1 cellular context compared by ENCODE assay signal in genomic region chr7:44473295-44473694, GRCh38.
TF ChIP-seq lines count a peak whose summit lies in the region.

No MANE protein-coding gene starts in this region.

TF ChIP-seq in HepG2, 621 proteins besides CTCF, POLR2A, EP300 and RAD21 (continued from another document and continues in another):
- TF ChIP-seq ZNF280D (CRISPR knock-in tag; IDR thresholded peaks at IDR 0.05) = no peak
- peak; percentile 72 for TF ChIP-seq HDAC1 (CRISPR knock-in tag; IDR thresholded peaks at IDR 0.05)
- TF ChIP-seq HNRNPL (IDR thresholded peaks at IDR 0.05; ENCODE audit: low read depth, low read length) = no peak
- TF ChIP-seq ZNF670 (CRISPR knock-in tag; IDR thresholded peaks at IDR 0.05; ENCODE audit: borderline replicate concordance) = no peak
- no peak for TF ChIP-seq ZNF597 (CRISPR knock-in tag; IDR thresholded peaks at IDR 0.05)
- peak; percentile 51; the same call in 1 of the 2 replicates for TF ChIP-seq GATAD1 (CRISPR knock-in tag; IDR thresholded peaks at IDR 0.05)
- no peak for TF ChIP-seq CC2D1A (CRISPR knock-in tag; IDR thresholded peaks at IDR 0.05)
- TF ChIP-seq, protein P1, sequence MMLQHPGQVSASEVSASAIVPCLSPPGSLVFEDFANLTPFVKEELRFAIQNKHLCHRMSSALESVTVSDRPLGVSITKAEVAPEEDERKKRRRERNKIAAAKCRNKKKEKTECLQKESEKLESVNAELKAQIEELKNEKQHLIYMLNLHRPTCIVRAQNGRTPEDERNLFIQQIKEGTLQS (CRISPR knock-in tag; IDR thresholded peaks at IDR 0.05) = peak; percentile 41; the same call in 1 of the 2 replicates
- TF ChIP-seq GTF2F1 (IDR thresholded peaks at IDR 0.05; ENCODE audit: low read length) = no peak
- no peak for TF ChIP-seq TAF15 (IDR thresholded peaks at IDR 0.05; ENCODE audit: low read depth, low read length, poor library complexity, severe bottlenecking)
- peak; percentile 92 for TF ChIP-seq RXRB (CRISPR knock-in tag; IDR thresholded peaks at IDR 0.05; ENCODE audit: borderline replicate concordance)
- TF ChIP-seq PHF20 (CRISPR knock-in tag; IDR thresholded peaks at IDR 0.05) = no peak
- peak; percentile 93 for TF ChIP-seq TFE3 (CRISPR knock-in tag; IDR thresholded peaks at IDR 0.05)
- TF ChIP-seq, protein P2, sequence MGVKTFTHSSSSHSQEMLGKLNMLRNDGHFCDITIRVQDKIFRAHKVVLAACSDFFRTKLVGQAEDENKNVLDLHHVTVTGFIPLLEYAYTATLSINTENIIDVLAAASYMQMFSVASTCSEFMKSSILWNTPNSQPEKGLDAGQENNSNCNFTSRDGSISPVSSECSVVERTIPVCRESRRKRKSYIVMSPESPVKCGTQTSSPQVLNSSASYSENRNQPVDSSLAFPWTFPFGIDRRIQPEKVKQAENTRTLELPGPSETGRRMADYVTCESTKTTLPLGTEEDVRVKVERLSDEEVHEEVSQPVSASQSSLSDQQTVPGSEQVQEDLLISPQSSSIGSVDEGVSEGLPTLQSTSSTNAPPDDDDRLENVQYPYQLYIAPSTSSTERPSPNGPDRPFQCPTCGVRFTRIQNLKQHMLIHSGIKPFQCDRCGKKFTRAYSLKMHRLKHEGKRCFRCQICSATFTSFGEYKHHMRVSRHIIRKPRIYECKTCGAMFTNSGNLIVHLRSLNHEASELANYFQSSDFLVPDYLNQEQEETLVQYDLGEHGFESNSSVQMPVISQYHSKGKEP (CRISPR knock-in tag; IDR thresholded peaks at IDR 0.05) = no peak
- TF ChIP-seq HDAC6 (IDR thresholded peaks at IDR 0.05; ENCODE audit: low read depth, low read length) = no peak
- TF ChIP-seq KDM5B (CRISPR knock-in tag; IDR thresholded peaks at IDR 0.05; ENCODE audit: borderline replicate concordance) = no peak
- TF ChIP-seq ZNF839 (CRISPR knock-in tag; IDR thresholded peaks at IDR 0.05; ENCODE audit: borderline replicate concordance) = no peak
- peak; percentile 64; the same call in 1 of the 2 replicates for TF ChIP-seq KDM1A (CRISPR knock-in tag; IDR thresholded peaks at IDR 0.05)
- no peak for TF ChIP-seq ZNF296 (CRISPR knock-in tag; conservative IDR thresholded peaks at IDR 0.05)
- no peak for TF ChIP-seq PRMT3 (CRISPR knock-in tag; IDR thresholded peaks at IDR 0.05; ENCODE audit: borderline replicate concordance, low read depth)
- TF ChIP-seq ZNF121 (CRISPR knock-in tag; IDR thresholded peaks at IDR 0.05) = no peak
- TF ChIP-seq BORCS8-MEF2B (CRISPR knock-in tag; IDR thresholded peaks at IDR 0.05) = no peak
- no peak for TF ChIP-seq GABPA (IDR thresholded peaks at IDR 0.05; ENCODE audit: low read depth, low read length)
- TF ChIP-seq GABPA (CRISPR knock-in tag; IDR thresholded peaks at IDR 0.05; ENCODE audit: low read depth) = peak; percentile 72
- TF ChIP-seq PRPF4 (IDR thresholded peaks at IDR 0.05; ENCODE audit: low read depth, low read length, poor library complexity, severe bottlenecking) = no peak
- TF ChIP-seq, protein P3, sequence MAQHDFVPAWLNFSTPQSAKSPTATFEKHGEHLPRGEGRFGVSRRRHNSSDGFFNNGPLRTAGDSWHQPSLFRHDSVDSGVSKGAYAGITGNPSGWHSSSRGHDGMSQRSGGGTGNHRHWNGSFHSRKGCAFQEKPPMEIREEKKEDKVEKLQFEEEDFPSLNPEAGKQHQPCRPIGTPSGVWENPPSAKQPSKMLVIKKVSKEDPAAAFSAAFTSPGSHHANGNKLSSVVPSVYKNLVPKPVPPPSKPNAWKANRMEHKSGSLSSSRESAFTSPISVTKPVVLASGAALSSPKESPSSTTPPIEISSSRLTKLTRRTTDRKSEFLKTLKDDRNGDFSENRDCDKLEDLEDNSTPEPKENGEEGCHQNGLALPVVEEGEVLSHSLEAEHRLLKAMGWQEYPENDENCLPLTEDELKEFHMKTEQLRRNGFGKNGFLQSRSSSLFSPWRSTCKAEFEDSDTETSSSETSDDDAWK (CRISPR knock-in tag; IDR thresholded peaks at IDR 0.05) = no peak
- 0 out of 2 replicates have a peak, but pooled peaks have one; percentile 39 for TF ChIP-seq ZFP37 (CRISPR knock-in tag; IDR thresholded peaks at IDR 0.05; ENCODE audit: borderline replicate concordance)
- TF ChIP-seq U2AF2 (IDR thresholded peaks at IDR 0.05; ENCODE audit: low read depth, low read length) = no peak
- TF ChIP-seq ZNF546 (CRISPR knock-in tag; conservative IDR thresholded peaks at IDR 0.05) = no peak
- TF ChIP-seq TGIF2 (CRISPR knock-in tag; IDR thresholded peaks at IDR 0.05) = peak; percentile 77
- peak; percentile 61; the same call in 1 of the 2 replicates for TF ChIP-seq RXRA (CRISPR knock-in tag; IDR thresholded peaks at IDR 0.05)
- no peak for TF ChIP-seq MYC (CRISPR knock-in tag; IDR thresholded peaks at IDR 0.05; ENCODE audit: borderline replicate concordance)
- TF ChIP-seq FOXA1 (IDR thresholded peaks at IDR 0.05) = no peak
- TF ChIP-seq FOXA1 (CRISPR knock-in tag; IDR thresholded peaks at IDR 0.05) = peak; percentile 90
- TF ChIP-seq STAT5B (CRISPR knock-in tag; IDR thresholded peaks at IDR 0.05) = no peak
- TF ChIP-seq PHB2 (IDR thresholded peaks at IDR 0.05; ENCODE audit: partially characterized antibody) = no peak
- TF ChIP-seq ZFY (CRISPR knock-in tag; IDR thresholded peaks at IDR 0.05) = peak; percentile 23; the same call in 1 of the 2 replicates
- TF ChIP-seq, protein P4, sequence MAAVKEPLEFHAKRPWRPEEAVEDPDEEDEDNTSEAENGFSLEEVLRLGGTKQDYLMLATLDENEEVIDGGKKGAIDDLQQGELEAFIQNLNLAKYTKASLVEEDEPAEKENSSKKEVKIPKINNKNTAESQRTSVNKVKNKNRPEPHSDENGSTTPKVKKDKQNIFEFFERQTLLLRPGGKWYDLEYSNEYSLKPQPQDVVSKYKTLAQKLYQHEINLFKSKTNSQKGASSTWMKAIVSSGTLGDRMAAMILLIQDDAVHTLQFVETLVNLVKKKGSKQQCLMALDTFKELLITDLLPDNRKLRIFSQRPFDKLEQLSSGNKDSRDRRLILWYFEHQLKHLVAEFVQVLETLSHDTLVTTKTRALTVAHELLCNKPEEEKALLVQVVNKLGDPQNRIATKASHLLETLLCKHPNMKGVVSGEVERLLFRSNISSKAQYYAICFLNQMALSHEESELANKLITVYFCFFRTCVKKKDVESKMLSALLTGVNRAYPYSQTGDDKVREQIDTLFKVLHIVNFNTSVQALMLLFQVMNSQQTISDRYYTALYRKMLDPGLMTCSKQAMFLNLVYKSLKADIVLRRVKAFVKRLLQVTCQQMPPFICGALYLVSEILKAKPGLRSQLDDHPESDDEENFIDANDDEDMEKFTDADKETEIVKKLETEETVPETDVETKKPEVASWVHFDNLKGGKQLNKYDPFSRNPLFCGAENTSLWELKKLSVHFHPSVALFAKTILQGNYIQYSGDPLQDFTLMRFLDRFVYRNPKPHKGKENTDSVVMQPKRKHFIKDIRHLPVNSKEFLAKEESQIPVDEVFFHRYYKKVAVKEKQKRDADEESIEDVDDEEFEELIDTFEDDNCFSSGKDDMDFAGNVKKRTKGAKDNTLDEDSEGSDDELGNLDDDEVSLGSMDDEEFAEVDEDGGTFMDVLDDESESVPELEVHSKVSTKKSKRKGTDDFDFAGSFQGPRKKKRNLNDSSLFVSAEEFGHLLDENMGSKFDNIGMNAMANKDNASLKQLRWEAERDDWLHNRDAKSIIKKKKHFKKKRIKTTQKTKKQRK (IDR thresholded peaks at IDR 0.05; ENCODE audit: low read length) = no peak
- no peak for TF ChIP-seq ATF7 (IDR thresholded peaks at IDR 0.05)
- no peak for TF ChIP-seq ATF7 (CRISPR knock-in tag; IDR thresholded peaks at IDR 0.05)
- no peak for TF ChIP-seq SPEN (CRISPR knock-in tag; IDR thresholded peaks at IDR 0.05; ENCODE audit: low read depth)
- TF ChIP-seq RNF2 (conservative IDR thresholded peaks at IDR 0.05; ENCODE audit: low read depth) = no peak
- TF ChIP-seq HCFC1 (IDR thresholded peaks at IDR 0.05; ENCODE audit: low read depth, low read length) = no peak
- TF ChIP-seq SOX13 (IDR thresholded peaks at IDR 0.05) = peak; percentile 62; the same call in 1 of the 2 replicates
- peak in 1 of 2 experiments; percentile 90; a peak in 2 of 4 replicates for TF ChIP-seq SOX13 (CRISPR knock-in tag; conservative IDR thresholded peaks at IDR 0.05 in 1 of 2, IDR thresholded peaks at IDR 0.05 in 1 of 2)
- no peak for TF ChIP-seq NR1H2 (CRISPR knock-in tag; IDR thresholded peaks at IDR 0.05; ENCODE audit: borderline replicate concordance, low read depth)
- no peak for TF ChIP-seq CREB3 (CRISPR knock-in tag; IDR thresholded peaks at IDR 0.05)
- TF ChIP-seq NFIB (CRISPR knock-in tag; IDR thresholded peaks at IDR 0.05; ENCODE audit: borderline replicate concordance) = no peak
- no peak for TF ChIP-seq ZBTB3 (CRISPR knock-in tag; IDR thresholded peaks at IDR 0.05; ENCODE audit: borderline replicate concordance, low read depth)
- no peak for TF ChIP-seq TCF12 (IDR thresholded peaks at IDR 0.05)
- no peak for TF ChIP-seq TCF12 (CRISPR knock-in tag; IDR thresholded peaks at IDR 0.05)
- TF ChIP-seq EHMT2 (IDR thresholded peaks at IDR 0.05; ENCODE audit: borderline replicate concordance, low read depth, low read length) = no peak
- TF ChIP-seq ZSCAN25 (CRISPR knock-in tag; IDR thresholded peaks at IDR 0.05) = no peak
- TF ChIP-seq, protein P5, sequence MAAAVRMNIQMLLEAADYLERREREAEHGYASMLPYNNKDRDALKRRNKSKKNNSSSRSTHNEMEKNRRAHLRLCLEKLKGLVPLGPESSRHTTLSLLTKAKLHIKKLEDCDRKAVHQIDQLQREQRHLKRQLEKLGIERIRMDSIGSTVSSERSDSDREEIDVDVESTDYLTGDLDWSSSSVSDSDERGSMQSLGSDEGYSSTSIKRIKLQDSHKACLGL (CRISPR knock-in tag; IDR thresholded peaks at IDR 0.05) = no peak
- TF ChIP-seq ARHGAP35 (CRISPR knock-in tag; IDR thresholded peaks at IDR 0.05; ENCODE audit: borderline replicate concordance) = no peak
- peak; percentile 57; the same call in 1 of the 2 replicates for TF ChIP-seq GATA4 (IDR thresholded peaks at IDR 0.05; ENCODE audit: borderline replicate concordance, low read depth)
- TF ChIP-seq ZNF12 (CRISPR knock-in tag; IDR thresholded peaks at IDR 0.05) = peak; percentile 52; the same call in 1 of the 2 replicates
- TF ChIP-seq, protein P6, sequence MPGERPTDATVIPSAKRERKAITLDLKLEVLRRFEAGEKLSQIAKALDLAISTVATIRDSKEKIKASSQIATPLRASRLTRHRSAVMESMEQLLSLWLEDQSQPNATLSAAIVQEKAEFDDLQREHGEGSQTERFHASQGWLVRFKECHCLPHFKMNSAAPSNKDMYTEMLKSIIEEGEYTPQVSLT (CRISPR knock-in tag; IDR thresholded peaks at IDR 0.05; ENCODE audit: borderline replicate concordance, low read depth) = no peak
- no peak for TF ChIP-seq ZBTB14 (CRISPR knock-in tag; IDR thresholded peaks at IDR 0.05)
